In genomic region chr6:36327226-36328009, GRCh38 we compare ENCODE assay signal across 21 cellular contexts. TPM values are rescaled to one million over a fixed set of nuclear protein-coding genes. Genes with fewer than 3 reads are reported as not detected.
DNase-seq lines count a peak whose midpoint lies in the region; ATAC-seq and TF ChIP-seq lines count a peak whose summit lies in the region.
"Had no signal": no experiment of that assay in that cellular context is flagged by ENCODE, and none has a peak within 500 bp of the region (broad histone marks: within the 10 kb centered on the region; RNA-seq: fewer than 3 reads in every experiment).

No MANE protein-coding gene starts in this region.

- CTCF ChIA-PET in activated CD4-positive, alpha-beta T cell treated with anti-CD3 and anti-CD28 coated beads for 36 hours (lab: Charles Lee), result interaction anchor here (0.6 to 2.7 kb wide), 3 partner anchors 14 to 275 kb away, joined by 4 to 11 read pairs (median 7); no protein-coding TSS in a partner anchor

- H3K36me3 ChIP-seq in Karpas-422 (ENCODE audit: insufficient read depth, low read length) (no peaks in the 10 kb centered on the region), neural progenitor cell (no peaks in the 10 kb centered on the region)
- H3K36me3 ChIP-seq: prostate gland had no signal

- peaks cover 2% of the 10 kb centered on the region for H3K27me3 Mint-ChIP-seq in activated CD4-positive, alpha-beta T cell treated with anti-CD3 and anti-CD28 coated beads for 36 hours
- H3K27me3 Mint-ChIP-seq in activated CD4-positive, alpha-beta T cell treated with anti-CD3 and anti-CD28 coated beads, Interleukin-2, amount 10 ng/mL, durations not matched to agents 24 days and 14 days, result peaks cover 24% of the 10 kb centered on the region
- H3K27me3 Mint-ChIP-seq in neural progenitor cell (ENCODE audit: insufficient read depth, low read depth), result peaks cover 23% of the 10 kb centered on the region

- POLR2A ChIA-PET in activated CD4-positive, alpha-beta T cell treated with anti-CD3 and anti-CD28 coated beads for 36 hours (lab: Charles Lee), result interaction anchor here (0.6 kb wide), 2 partner anchors 13 to 116 kb away, joined by 3 to 4 read pairs; no protein-coding TSS in a partner anchor

- DNase-seq in activated CD4-positive, alpha-beta T cell treated with anti-CD3 and anti-CD28 coated beads for 36 hours, result peak; percentile 8
- no peak for DNase-seq in activated CD4-positive, alpha-beta T cell treated with anti-CD3 and anti-CD28 coated beads, Interleukin-2, amount 10 ng/mL, durations not matched to agents 24 days and 14 days
- DNase-seq in Karpas-422, result no peak
- DNase-seq in OCI-M1 (lab: John Stamatoyannopoulos, UW), result peak; percentile 10
- no peak for DNase-seq in neural progenitor cell (ENCODE audit: low spot score)
- no peak for DNase-seq in NCI-H1930 (lab: John Stamatoyannopoulos, UW)
- DNase-seq in SKM-1 treated with dmso at 0.1 percent for 144 hours (lab: John Stamatoyannopoulos, UW; ENCODE audit: unreplicated experiment), result no peak
- no peak for DNase-seq in GM10266 (ENCODE audit: extremely low spot score)
- DNase-seq: GF-D8; HFFc6; left colon; small intestine; stimulated activated CD4-positive, alpha-beta T cell treated with anti-CD3 and anti-CD28 coated beads, Interleukin-4, amount 100 ng/mL, for 4 hours; T-helper 1 cell had no signal

- no peak overlapping the region for H3K4me3 Mint-ChIP-seq in activated CD4-positive, alpha-beta T cell treated with anti-CD3 and anti-CD28 coated beads for 36 hours
- no peak overlapping the region for H3K4me3 Mint-ChIP-seq in activated CD4-positive, alpha-beta T cell treated with anti-CD3 and anti-CD28 coated beads, Interleukin-2, amount 10 ng/mL, durations not matched to agents 24 days and 14 days
- H3K4me3 Mint-ChIP-seq in neural progenitor cell, result peak overlapping the region; percentile 9
- H3K4me3 Mint-ChIP-seq: HFFc6; natural killer cell treated with Interleukin-12 subunit alpha and Interleukin-12 subunit beta and Interleukin-15 and Interleukin-18, amount 100 ng/mL, for 72 hours had no signal

- no peaks in the 10 kb centered on the region for H3K9me2 ChIP-seq in Karpas-422 (replicated peaks; ENCODE audit: insufficient read depth, low read length)

- H3K4me2 ChIP-seq in Karpas-422 (ENCODE audit: low read depth, low read length, poor library complexity, severe bottlenecking) (peak overlapping the region; percentile 51), neural progenitor cell (no peak overlapping the region)

- ATAC-seq in activated CD4-positive, alpha-beta T cell treated with anti-CD3 and anti-CD28 coated beads for 36 hours, result no peak
- ATAC-seq: esophagus mucosa; left colon; natural killer cell treated with Interleukin-12 subunit alpha and Interleukin-12 subunit beta and Interleukin-15 and Interleukin-18, amount 100 ng/mL, for 72 hours had no signal

- no peaks in the 10 kb centered on the region for H3K36me3 Mint-ChIP-seq in activated CD4-positive, alpha-beta T cell treated with anti-CD3 and anti-CD28 coated beads for 36 hours (ENCODE audit: low read depth)
- no peaks in the 10 kb centered on the region for H3K36me3 Mint-ChIP-seq in activated CD4-positive, alpha-beta T cell treated with anti-CD3 and anti-CD28 coated beads, Interleukin-2, amount 10 ng/mL, durations not matched to agents 24 days and 14 days (ENCODE audit: low read depth)
- no peaks in the 10 kb centered on the region for H3K36me3 Mint-ChIP-seq in neural progenitor cell
- H3K36me3 Mint-ChIP-seq: natural killer cell treated with Interleukin-12 subunit alpha and Interleukin-12 subunit beta and Interleukin-15 and Interleukin-18, amount 100 ng/mL, for 72 hours had no signal

- H3K9me3 Mint-ChIP-seq in activated CD4-positive, alpha-beta T cell treated with anti-CD3 and anti-CD28 coated beads for 36 hours (ENCODE audit: low read depth), result no peaks in the 10 kb centered on the region
- no peaks in the 10 kb centered on the region for H3K9me3 Mint-ChIP-seq in activated CD4-positive, alpha-beta T cell treated with anti-CD3 and anti-CD28 coated beads, Interleukin-2, amount 10 ng/mL, durations not matched to agents 24 days and 14 days
- H3K9me3 Mint-ChIP-seq in neural progenitor cell, result no peaks in the 10 kb centered on the region
- H3K9me3 Mint-ChIP-seq: HFFc6; natural killer cell treated with Interleukin-12 subunit alpha and Interleukin-12 subunit beta and Interleukin-15 and Interleukin-18, amount 100 ng/mL, for 72 hours had no signal

- H3K4me3 ChIP-seq in Karpas-422 (ENCODE audit: low read length) (0 out of 2 replicates have a peak overlapping the region, but pooled peaks have one; percentile 34), neural progenitor cell (no peak overlapping the region)
- H3K4me3 ChIP-seq: prostate gland had no signal

- H3K4me1 ChIP-seq in Karpas-422 (ENCODE audit: low read length), result peaks cover 27% of the 10 kb centered on the region
- H3K4me1 ChIP-seq in neural progenitor cell, result peaks cover 21% of the 10 kb centered on the region
- H3K4me1 ChIP-seq: prostate gland had no signal

- H3K9ac ChIP-seq in Karpas-422 (ENCODE audit: low read length), result peak overlapping the region; percentile 31; the same call in 1 of the 2 replicates
- H3K9ac ChIP-seq in neural progenitor cell, result no peak overlapping the region

- H2AFZ ChIP-seq in Karpas-422 (ENCODE audit: low read length) (no peak overlapping the region), neural progenitor cell (replicated peaks) (no peak overlapping the region)

- H3F3A ChIP-seq in neural progenitor cell (ENCODE audit: low read depth), result no peaks in the 10 kb centered on the region

- no peaks in the 10 kb centered on the region for H3K79me2 ChIP-seq in Karpas-422 (ENCODE audit: low read length)
- no peaks in the 10 kb centered on the region for H3K79me2 ChIP-seq in neural progenitor cell (ENCODE audit: low read depth)

- H3K27me3 ChIP-seq in Karpas-422 (ENCODE audit: low read length) (no peaks in the 10 kb centered on the region), neural progenitor cell (no peaks in the 10 kb centered on the region)

- H3K9me3 ChIP-seq in Karpas-422 (ENCODE audit: low read length), result no peaks in the 10 kb centered on the region
- H3K9me3 ChIP-seq in neural progenitor cell (ENCODE audit: low read depth), result no peaks in the 10 kb centered on the region
- H3K9me3 ChIP-seq: prostate gland had no signal

- TF ChIP-seq CTCF in neural progenitor cell (IDR thresholded peaks at IDR 0.05) (no peak), GM10266 (IDR thresholded peaks at IDR 0.05; ENCODE audit: control insufficient read depth, insufficient read depth, low read depth, missing control alignments) (no peak)

- H3K27ac ChIP-seq in Karpas-422 (ENCODE audit: low read length) (0 out of 2 replicates have a peak overlapping the region, but pooled peaks have one; percentile 5), neural progenitor cell (no peak overlapping the region)
- H3K27ac ChIP-seq: prostate gland, VCaP had no signal

- H3K27ac Mint-ChIP-seq in activated CD4-positive, alpha-beta T cell treated with anti-CD3 and anti-CD28 coated beads for 36 hours, result no peak overlapping the region
- no peak overlapping the region for H3K27ac Mint-ChIP-seq in activated CD4-positive, alpha-beta T cell treated with anti-CD3 and anti-CD28 coated beads, Interleukin-2, amount 10 ng/mL, durations not matched to agents 24 days and 14 days
- no peak overlapping the region for H3K27ac Mint-ChIP-seq in neural progenitor cell
- H3K27ac Mint-ChIP-seq: HFFc6; natural killer cell treated with Interleukin-12 subunit alpha and Interleukin-12 subunit beta and Interleukin-15 and Interleukin-18, amount 100 ng/mL, for 72 hours had no signal

- intact Hi-C loops in activated CD4-positive, alpha-beta T cell treated with anti-CD3 and anti-CD28 coated beads for 36 hours (cut with DNase I, micrococcal nuclease), result no loop called here
- intact Hi-C loops in activated CD4-positive, alpha-beta T cell treated with anti-CD3 and anti-CD28 coated beads, Interleukin-2, amount 10 ng/mL, durations not matched to agents 24 days and 14 days (cut with micrococcal nuclease), result no loop called here

- H3K4me1 Mint-ChIP-seq in activated CD4-positive, alpha-beta T cell treated with anti-CD3 and anti-CD28 coated beads for 36 hours, result no peaks in the 10 kb centered on the region
- no peaks in the 10 kb centered on the region for H3K4me1 Mint-ChIP-seq in activated CD4-positive, alpha-beta T cell treated with anti-CD3 and anti-CD28 coated beads, Interleukin-2, amount 10 ng/mL, durations not matched to agents 24 days and 14 days
- H3K4me1 Mint-ChIP-seq in neural progenitor cell, result peaks cover 77% of the 10 kb centered on the region

- H4K20me1 ChIP-seq in Karpas-422 (ENCODE audit: insufficient read depth, low read depth, low read length) (no peaks in the 10 kb centered on the region), neural progenitor cell (ENCODE audit: low read depth) (no peaks in the 10 kb centered on the region)

RNA-seq across cellular contexts. Expression of gene BNIP5, which starts 9.3 kb away (rescaled TPM):
- total RNA-seq in activated CD4-positive, alpha-beta T cell treated with anti-CD3 and anti-CD28 coated beads for 36 hours, result not detected
- not detected in 2 replicates for total RNA-seq in activated CD4-positive, alpha-beta T cell treated with anti-CD3 and anti-CD28 coated beads, Interleukin-2, amount 10 ng/mL, durations not matched to agents 24 days and 14 days
- not detected in 2 replicates for total RNA-seq in Karpas-422 (2014; rRNA removed; shearing (Covaris generic); ENCODE audit: low replicate concordance)
- total RNA-seq in neural progenitor cell (ENCODE audit: low replicate concordance), result not detected in 2 replicates
- total RNA-seq: activated CD8-positive, alpha-beta memory T cell treated with anti-CD3 and anti-CD28 coated beads for 36 hours; esophagus mucosa; HFFc6; mesenteric fat pad; natural killer cell treated with Interleukin-12 subunit alpha and Interleukin-12 subunit beta and Interleukin-15 and Interleukin-18, amount 100 ng/mL, for 72 hours; subcutaneous adipose tissue had no signal

RNA-seq across cellular contexts. Expression of gene PNPLA1, which starts 57.6 kb away (rescaled TPM):
- not detected for total RNA-seq in activated CD4-positive, alpha-beta T cell treated with anti-CD3 and anti-CD28 coated beads for 36 hours
- not detected in 2 replicates for total RNA-seq in activated CD4-positive, alpha-beta T cell treated with anti-CD3 and anti-CD28 coated beads, Interleukin-2, amount 10 ng/mL, durations not matched to agents 24 days and 14 days
- total RNA-seq in Karpas-422 (2014; rRNA removed; shearing (Covaris generic); ENCODE audit: low replicate concordance), result not detected in 2 replicates
- total RNA-seq in neural progenitor cell (ENCODE audit: low replicate concordance), result not detected in 2 replicates
- total RNA-seq: activated CD8-positive, alpha-beta memory T cell treated with anti-CD3 and anti-CD28 coated beads for 36 hours; HFFc6; subcutaneous adipose tissue had no signal

Comparison
In these comparisons a context has a peak if more than half of its experiments do, and no peak if none do; other contexts are left out.
1. DNase-seq: peak in activated CD4-positive, alpha-beta T cell treated with anti-CD3 and anti-CD28 coated beads for 36 hours (single experiment) and OCI-M1 (single experiment); none in activated CD4-positive, alpha-beta T cell treated with anti-CD3 and anti-CD28 coated beads, Interleukin-2, amount 10 ng/mL, durations not matched to agents 24 days and 14 days (single experiment), Karpas-422 (single experiment), neural progenitor cell (single experiment), NCI-H1930 (0 of 2), SKM-1 treated with dmso at 0.1 percent for 144 hours (single experiment) and GM10266 (single experiment).